24 cellular contexts compared by ENCODE assay signal in genomic region chr11:1119282-1120146, GRCh38. TPM values are rescaled to one million over a fixed set of nuclear protein-coding genes. Genes with fewer than 3 reads are reported as not detected.
DNase-seq lines count a peak whose midpoint lies in the region; ATAC-seq and TF ChIP-seq lines count a peak whose summit lies in the region.
"Had no signal": no experiment of that assay in that cellular context is flagged by ENCODE, and none has a peak within 500 bp of the region (broad histone marks: within the 10 kb centered on the region; RNA-seq: fewer than 3 reads in every experiment).

No MANE protein-coding gene starts in this region.

- intact Hi-C loops in activated CD4-positive, alpha-beta memory T cell treated with anti-CD3 and anti-CD28 coated beads for 36 hours (cut with micrococcal nuclease), result no loop called here

- H3K4me1 Mint-ChIP-seq in activated CD4-positive, alpha-beta memory T cell treated with anti-CD3 and anti-CD28 coated beads for 36 hours (ENCODE audit: low read depth), result peaks cover 2% of the 10 kb centered on the region
- no peaks in the 10 kb centered on the region for H3K4me1 Mint-ChIP-seq in activated CD4-positive, alpha-beta memory T cell treated with anti-CD3 and anti-CD28 coated beads, Interleukin-2, amount 10 ng/mL, durations not matched to agents 7 days and 5 days
- peaks cover 2% of the 10 kb centered on the region for H3K4me1 Mint-ChIP-seq in osteocyte (ENCODE audit: unreplicated experiment)
- H3K4me1 Mint-ChIP-seq: central memory CD8-positive, alpha-beta T cell; GM23338 had no signal

- H3K4me3 Mint-ChIP-seq in activated CD4-positive, alpha-beta memory T cell treated with anti-CD3 and anti-CD28 coated beads for 36 hours, result no peak overlapping the region
- H3K4me3 Mint-ChIP-seq in activated CD4-positive, alpha-beta memory T cell treated with anti-CD3 and anti-CD28 coated beads, Interleukin-2, amount 10 ng/mL, durations not matched to agents 7 days and 5 days, result no peak overlapping the region
- no peak overlapping the region for H3K4me3 Mint-ChIP-seq in osteocyte (ENCODE audit: unreplicated experiment)
- H3K4me3 Mint-ChIP-seq: activated CD4-positive, alpha-beta T cell treated with anti-CD3 and anti-CD28 coated beads, Interleukin-2, amount 10 ng/mL, durations not matched to agents 7 days and 5 days; activated naive CD8-positive, alpha-beta T cell treated with anti-CD3 and anti-CD28 coated beads, Interleukin-2, amount 50 U/mL, for 24 hours; CD8-positive, alpha-beta T cell; central memory CD8-positive, alpha-beta T cell; GM23338 had no signal

- H3K27me3 Mint-ChIP-seq in activated CD4-positive, alpha-beta memory T cell treated with anti-CD3 and anti-CD28 coated beads for 36 hours, result peaks cover 2% of the 10 kb centered on the region
- H3K27me3 Mint-ChIP-seq in activated CD4-positive, alpha-beta memory T cell treated with anti-CD3 and anti-CD28 coated beads, Interleukin-2, amount 10 ng/mL, durations not matched to agents 7 days and 5 days, result no peaks in the 10 kb centered on the region
- H3K27me3 Mint-ChIP-seq in osteocyte (ENCODE audit: unreplicated experiment), result peaks cover 16% of the 10 kb centered on the region
- H3K27me3 Mint-ChIP-seq: activated CD4-positive, alpha-beta T cell treated with anti-CD3 and anti-CD28 coated beads, Interleukin-2, amount 10 ng/mL, durations not matched to agents 7 days and 5 days had no signal

- CTCF ChIA-PET in activated CD4-positive, alpha-beta memory T cell treated with anti-CD3 and anti-CD28 coated beads for 36 hours (lab: Charles Lee), result no interaction called here
- CTCF ChIA-PET in activated CD4-positive, alpha-beta memory T cell treated with anti-CD3 and anti-CD28 coated beads, Interleukin-2, amount 10 ng/mL, durations not matched to agents 7 days and 5 days (lab: Charles Lee), result no interaction called here

- POLR2A ChIA-PET in activated CD4-positive, alpha-beta memory T cell treated with anti-CD3 and anti-CD28 coated beads for 36 hours (lab: Charles Lee), result no interaction called here
- POLR2A ChIA-PET in activated CD4-positive, alpha-beta memory T cell treated with anti-CD3 and anti-CD28 coated beads, Interleukin-2, amount 10 ng/mL, durations not matched to agents 7 days and 5 days (lab: Charles Lee), result no interaction called here

- ATAC-seq in HG03135 (IDR thresholded peaks at IDR 0.05; ENCODE audit: unreplicated experiment) (no peak), HG02840 (IDR thresholded peaks at IDR 0.05; ENCODE audit: low FRiP score, unreplicated experiment) (no peak)
- ATAC-seq: activated naive CD8-positive, alpha-beta T cell treated with anti-CD3 and anti-CD28 coated beads, Interleukin-2, amount 50 U/mL, for 24 hours; CD8-positive, alpha-beta T cell; GM23338 had no signal

- H3K36me3 Mint-ChIP-seq in activated CD4-positive, alpha-beta memory T cell treated with anti-CD3 and anti-CD28 coated beads for 36 hours, result no peaks in the 10 kb centered on the region
- H3K36me3 Mint-ChIP-seq in activated CD4-positive, alpha-beta memory T cell treated with anti-CD3 and anti-CD28 coated beads, Interleukin-2, amount 10 ng/mL, durations not matched to agents 7 days and 5 days (ENCODE audit: low read depth), result peaks cover 3% of the 10 kb centered on the region
- no peaks in the 10 kb centered on the region for H3K36me3 Mint-ChIP-seq in osteocyte (ENCODE audit: unreplicated experiment)
- H3K36me3 Mint-ChIP-seq: CD8-positive, alpha-beta T cell had no signal

- peak; percentile 7 for DNase-seq in activated CD4-positive, alpha-beta memory T cell treated with anti-CD3 and anti-CD28 coated beads for 36 hours
- no peak for DNase-seq in activated CD4-positive, alpha-beta memory T cell treated with anti-CD3 and anti-CD28 coated beads, Interleukin-2, amount 10 ng/mL, durations not matched to agents 7 days and 5 days
- DNase-seq in stimulated activated CD4-positive, alpha-beta T cell treated with anti-CD3 and anti-CD28 coated beads, Interleukin-4, amount 100 ng/mL, for 24 hours, result peak; percentile 3
- no peak for DNase-seq in stimulated activated CD4-positive, alpha-beta T cell treated with anti-CD3 and anti-CD28 coated beads, Interleukin-1b, Interleukin-23, amount 100 ng/mL, for 48 hours
- DNase-seq in osteocyte (ENCODE audit: extremely low spot score, unreplicated experiment) (peak; percentile 81), NCI-H2081 (lab: John Stamatoyannopoulos, UW) (no peak)
- DNase-seq: activated CD4-positive, alpha-beta T cell treated with anti-CD3 and anti-CD28 coated beads, Interleukin-2, amount 10 ng/mL, durations not matched to agents 7 days and 5 days; activated naive CD8-positive, alpha-beta T cell treated with anti-CD3 and anti-CD28 coated beads, Interleukin-2, amount 50 U/mL, for 24 hours; AML-193; dermis blood vessel endothelial cell; esophagus squamous epithelium; foreskin melanocyte; IMR-90; mesendoderm; NCI-H146; substantia nigra; T-helper 9 cell had no signal

- H3K9me3 Mint-ChIP-seq in activated CD4-positive, alpha-beta memory T cell treated with anti-CD3 and anti-CD28 coated beads for 36 hours, result no peaks in the 10 kb centered on the region
- peaks cover 5% of the 10 kb centered on the region for H3K9me3 Mint-ChIP-seq in activated CD4-positive, alpha-beta memory T cell treated with anti-CD3 and anti-CD28 coated beads, Interleukin-2, amount 10 ng/mL, durations not matched to agents 7 days and 5 days
- no peaks in the 10 kb centered on the region for H3K9me3 Mint-ChIP-seq in osteocyte (ENCODE audit: unreplicated experiment)
- H3K9me3 Mint-ChIP-seq: CD8-positive, alpha-beta T cell; GM23338 had no signal

- H3K27ac Mint-ChIP-seq in activated CD4-positive, alpha-beta memory T cell treated with anti-CD3 and anti-CD28 coated beads for 36 hours, result no peak overlapping the region
- H3K27ac Mint-ChIP-seq in activated CD4-positive, alpha-beta memory T cell treated with anti-CD3 and anti-CD28 coated beads, Interleukin-2, amount 10 ng/mL, durations not matched to agents 7 days and 5 days, result no peak overlapping the region
- H3K27ac Mint-ChIP-seq in osteocyte (ENCODE audit: unreplicated experiment), result no peak overlapping the region
- H3K27ac Mint-ChIP-seq: activated CD4-positive, alpha-beta T cell treated with anti-CD3 and anti-CD28 coated beads, Interleukin-2, amount 10 ng/mL, durations not matched to agents 7 days and 5 days; activated naive CD8-positive, alpha-beta T cell treated with anti-CD3 and anti-CD28 coated beads, Interleukin-2, amount 50 U/mL, for 24 hours; activated T-helper 2 cell treated with anti-CD3 and anti-CD28 coated beads, Interferon-gamma antibody, Interleukin-2, Interleukin-4, amounts not matched to agents 10 μg/mL and 5 μg/mL and 100 μg/mL, durations not matched to agents 14 hours and 24 hours and 36 hours; CD8-positive, alpha-beta T cell; GM23338 had no signal

- TF ChIP-seq CTCF in osteocyte (IDR thresholded peaks at IDR 0.05), result no peak

RNA-seq across cellular contexts. Expression of gene MUC5AC, which starts 38.2 kb away (rescaled TPM):
- not detected for total RNA-seq in activated CD4-positive, alpha-beta memory T cell treated with anti-CD3 and anti-CD28 coated beads for 36 hours
- not detected for total RNA-seq in activated CD4-positive, alpha-beta memory T cell treated with anti-CD3 and anti-CD28 coated beads, Interleukin-2, amount 10 ng/mL, durations not matched to agents 7 days and 5 days
- not detected in 2 replicates for total RNA-seq in osteocyte
- total RNA-seq: activated CD4-positive, alpha-beta T cell treated with anti-CD3 and anti-CD28 coated beads, Interleukin-2, amount 10 ng/mL, durations not matched to agents 7 days and 5 days; activated T-helper 2 cell treated with anti-CD3 and anti-CD28 coated beads, Interferon-gamma antibody, Interleukin-2, Interleukin-4, amounts not matched to agents 10 μg/mL and 5 μg/mL and 100 μg/mL, durations not matched to agents 14 hours and 24 hours and 36 hours; CD8-positive, alpha-beta T cell; dermis blood vessel endothelial cell; GM23338; IMR-90; NCI-H460 had no signal

RNA-seq across cellular contexts. Expression of gene MUC2, which starts 44.8 kb away (rescaled TPM):
- not detected for total RNA-seq in activated CD4-positive, alpha-beta memory T cell treated with anti-CD3 and anti-CD28 coated beads for 36 hours
- not detected for total RNA-seq in activated CD4-positive, alpha-beta memory T cell treated with anti-CD3 and anti-CD28 coated beads, Interleukin-2, amount 10 ng/mL, durations not matched to agents 7 days and 5 days
- not detected in 2 replicates for total RNA-seq in osteocyte
- total RNA-seq: activated CD4-positive, alpha-beta T cell treated with anti-CD3 and anti-CD28 coated beads, Interleukin-2, amount 10 ng/mL, durations not matched to agents 7 days and 5 days; activated T-helper 2 cell treated with anti-CD3 and anti-CD28 coated beads, Interferon-gamma antibody, Interleukin-2, Interleukin-4, amounts not matched to agents 10 μg/mL and 5 μg/mL and 100 μg/mL, durations not matched to agents 14 hours and 24 hours and 36 hours; CD8-positive, alpha-beta T cell; dermis blood vessel endothelial cell; GM23338; IMR-90; NCI-H460 had no signal

Comparison
In these comparisons a context has a peak if more than half of its experiments do, and no peak if none do; other contexts are left out.
1. DNase-seq: peak in activated CD4-positive, alpha-beta memory T cell treated with anti-CD3 and anti-CD28 coated beads for 36 hours (single experiment), stimulated activated CD4-positive, alpha-beta T cell treated with anti-CD3 and anti-CD28 coated beads, Interleukin-4, amount 100 ng/mL, for 24 hours (single experiment) and osteocyte (single experiment); none in activated CD4-positive, alpha-beta memory T cell treated with anti-CD3 and anti-CD28 coated beads, Interleukin-2, amount 10 ng/mL, durations not matched to agents 7 days and 5 days (single experiment), stimulated activated CD4-positive, alpha-beta T cell treated with anti-CD3 and anti-CD28 coated beads, Interleukin-1b, Interleukin-23, amount 100 ng/mL, for 48 hours (single experiment) and NCI-H2081 (0 of 2).